Comparison of ENCODE assay signal across 8 cellular contexts in genomic region chr18:48934708-48935432, GRCh38. TPM values are rescaled to one million over a fixed set of nuclear protein-coding genes. Genes with fewer than 3 reads are reported as not detected.
DNase-seq lines count a peak whose midpoint lies in the region; ATAC-seq, FAIRE-seq and TF ChIP-seq lines count a peak whose summit lies in the region.

No MANE protein-coding gene starts in this region.

- no peak for TF ChIP-seq POLR2A in HepG2 (IDR thresholded peaks at IDR 0.05; ENCODE audit: insufficient read depth in 1 of 2, low read depth in 2 of 2, low read length in 2 of 2)

- H3K9ac ChIP-seq in BLaER1 treated with 17β-estradiol and CSF1 and Interleukin-3, amounts not matched to agents 10 nM and 100 nM: peak overlapping the region; percentile 1 to 73 (median 69); a peak in 20 of 22 replicates
- H3K9ac ChIP-seq in HepG2 (ENCODE audit: insufficient read depth, low read depth, low read length): peak overlapping the region; percentile 1; the same call in 1 of the 2 replicates

- no peak for FAIRE-seq in HepG2 (lab: Jason Lieb, UNC)

- H3K4me1 Mint-ChIP-seq in activated naive CD8-positive, alpha-beta T cell (ENCODE audit: low read depth): peaks cover 86% of the 10 kb centered on the region

- H3K4me2 ChIP-seq in BLaER1 treated with 17β-estradiol and CSF1 and Interleukin-3, amounts not matched to agents 10 nM and 100 nM: peak overlapping the region; percentile 80 to 99 (median 95)
- H3K4me2 ChIP-seq in HepG2 (ENCODE audit: low read depth, low read length): no peak overlapping the region

- TF ChIP-seq EP300 in HepG2 (IDR thresholded peaks at IDR 0.05; ENCODE audit: low read depth in 2 of 2, low read length in 2 of 2) (no peak), HepG2 (CRISPR knock-in tag; IDR thresholded peaks at IDR 0.05; ENCODE audit: borderline replicate concordance) (no peak)

- H3K4me1 ChIP-seq in BLaER1 treated with 17β-estradiol and CSF1 and Interleukin-3, amounts not matched to agents 10 nM and 100 nM: peaks cover 95 to 100% (median 98%) of the 10 kb centered on the region in 10 experiments
- H3K4me1 ChIP-seq in HepG2 (ENCODE audit: insufficient read depth, low read length) (peaks cover 97% of the 10 kb centered on the region), upper lobe of right lung (peaks cover 93% of the 10 kb centered on the region)

- no peaks in the 10 kb centered on the region for H3K27me3 ChIP-seq in BLaER1 treated with 17β-estradiol and CSF1 and Interleukin-3, amounts not matched to agents 10 nM and 100 nM
- H3K27me3 ChIP-seq in HepG2 (ENCODE audit: control insufficient read depth in 1 of 2, insufficient read depth in 2 of 2, low read length in 2 of 2) (no peaks in the 10 kb centered on the region), upper lobe of right lung (no peaks in the 10 kb centered on the region)

- H4K20me1 ChIP-seq in BLaER1 treated with 17β-estradiol and CSF1 and Interleukin-3, amounts not matched to agents 10 nM and 100 nM: peaks cover 6 to 96% (median 81%) of the 10 kb centered on the region in 11 experiments; a peak in 18 of 22 replicates
- H4K20me1 ChIP-seq in HepG2 (ENCODE audit: insufficient read depth, low read length): peaks cover 72% of the 10 kb centered on the region

- in situ Hi-C loops in HepG2 (cut with HindIII; ENCODE audit: extremely low pct_ligation_motif_present, low pct_unique_long_range_greater_than_20kb): no loop called here

- H3K4me3 ChIP-seq in BLaER1 treated with 17β-estradiol and CSF1 and Interleukin-3, amounts not matched to agents 10 nM and 100 nM: peak overlapping the region; percentile 4 to 60 (median 40); a peak in 14 of 20 replicates
- H3K4me3 ChIP-seq in HepG2 (replicated peaks in 1 of 3; ENCODE audit: insufficient read depth in 1 of 3, low read depth in 2 of 3, low read length in 3 of 3) (no peak overlapping the region), upper lobe of right lung (peak overlapping the region; percentile 29)

- peak overlapping the region; percentile 25 to 82 (median 77); a peak in 20 of 22 replicates for H3K27ac ChIP-seq in BLaER1 treated with 17β-estradiol and CSF1 and Interleukin-3, amounts not matched to agents 10 nM and 100 nM
- no peak overlapping the region for H3K27ac ChIP-seq in HepG2 (ENCODE audit: extremely low read length, insufficient read depth, low read length)
- H3K27ac ChIP-seq in upper lobe of right lung: peak overlapping the region; percentile 74

- no TSS peak for BruUV-seq in HepG2 (replicated peaks; lab: Mats Ljungman, UMichigan)

- ATAC-seq in GM19328 (IDR thresholded peaks at IDR 0.05; ENCODE audit: unreplicated experiment) (peak; percentile 57), HG03575 (IDR thresholded peaks at IDR 0.05; ENCODE audit: extremely low read depth, insufficient number of reproducible peaks, low FRiP score, unreplicated experiment) (peak; percentile 34), HepG2 (no peak), upper lobe of right lung (peak; percentile 23)

- DNase-seq in HepG2 (ENCODE audit: low spot score) (no peak), upper lobe of right lung (peak; percentile 65), NCI-H524 (lab: John Stamatoyannopoulos, UW) (no peak)
- no peak for DNase-seq in stimulated activated CD4-positive, alpha-beta T cell treated with anti-CD3 and anti-CD28 coated beads, Interleukin-4, amount 100 ng/mL, for 24 hours

- 86% methylated on average over 12 of the region's 14 CpGs for WGBS in HepG2 (ENCODE audit: low lambda C conversion rate)

- TF ChIP-seq RAD21 in HepG2 (CRISPR knock-in tag; IDR thresholded peaks at IDR 0.05): no peak

- peaks cover 92% of the 10 kb centered on the region for H3K79me2 ChIP-seq in HepG2 (ENCODE audit: insufficient read depth, low read length)

- no peaks in the 10 kb centered on the region for H3K9me3 ChIP-seq in BLaER1 treated with 17β-estradiol and CSF1 and Interleukin-3, amounts not matched to agents 10 nM and 100 nM (replicated peaks in 1 of 11)
- H3K9me3 ChIP-seq in HepG2 (ENCODE audit: low read length): no peaks in the 10 kb centered on the region
- no peaks in the 10 kb centered on the region for H3K9me3 ChIP-seq in upper lobe of right lung

- TF ChIP-seq CTCF in HepG2 (CRISPR knock-in tag; IDR thresholded peaks at IDR 0.05) (no peak), upper lobe of right lung (IDR thresholded peaks at IDR 0.05) (no peak)

- peaks cover 3% of the 10 kb centered on the region for H3K36me3 Mint-ChIP-seq in activated naive CD8-positive, alpha-beta T cell

- H3K27me3 Mint-ChIP-seq in activated naive CD8-positive, alpha-beta T cell: no peaks in the 10 kb centered on the region

- peak overlapping the region; percentile 89 for H3K27ac Mint-ChIP-seq in activated naive CD8-positive, alpha-beta T cell

- H2AFZ ChIP-seq in HepG2 (ENCODE audit: low read length): no peak overlapping the region

- intact Hi-C loops in HepG2 (cut with micrococcal nuclease; ENCODE audit: unreplicated experiment) (no loop called here), upper lobe of right lung (cut with DNase I) (no loop called here)

- POLR2A ChIA-PET in HepG2 (lab: Yijun Ruan, JAX): interaction anchor here (0.9 to 1.2 kb wide), 2 partner anchors 13 to 32 kb away, joined by 4 read pairs; no protein-coding TSS in a partner anchor

- CTCF ChIA-PET in HepG2 (lab: Yijun Ruan, JAX; ENCODE audit: low intra/inter-chr PET ratio, low total read pairs): no interaction called here

- H3K4me3 Mint-ChIP-seq in activated naive CD8-positive, alpha-beta T cell: peak overlapping the region; percentile 33

- H3K36me3 ChIP-seq in BLaER1 treated with 17β-estradiol and CSF1 and Interleukin-3, amounts not matched to agents 10 nM and 100 nM: peaks cover 0 to 31% (median 5%) of the 10 kb centered on the region in 11 experiments; a peak in 8 of 22 replicates
- H3K36me3 ChIP-seq in HepG2 (replicated peaks in 1 of 2; ENCODE audit: control insufficient read depth in 1 of 2, insufficient read depth in 2 of 2, low read length in 2 of 2) (peaks cover 10 to 47% of the 10 kb centered on the region in 2 experiments; a peak in 4 of 5 replicates), upper lobe of right lung (peaks cover 16% of the 10 kb centered on the region)

- H3K9me3 Mint-ChIP-seq in activated naive CD8-positive, alpha-beta T cell (ENCODE audit: low read depth): no peaks in the 10 kb centered on the region

TF ChIP-seq in HepG2, 621 proteins besides CTCF, POLR2A, EP300 and RAD21 (continues in another document):
- TF ChIP-seq SP5 (CRISPR knock-in tag; IDR thresholded peaks at IDR 0.05; ENCODE audit: borderline replicate concordance, low read depth) (no peak), ZNF468 (CRISPR knock-in tag; IDR thresholded peaks at IDR 0.05) (no peak), GTF3A (CRISPR knock-in tag; conservative IDR thresholded peaks at IDR 0.05) (no peak), GABPA (IDR thresholded peaks at IDR 0.05; ENCODE audit: low read depth, low read length) (no peak), GABPA (CRISPR knock-in tag; IDR thresholded peaks at IDR 0.05; ENCODE audit: low read depth) (peak; percentile 59; the same call in 1 of the 2 replicates), CEBPG (CRISPR knock-in tag; IDR thresholded peaks at IDR 0.05) (peak; percentile 42)

RNA-seq across cellular contexts. Expression of gene SMAD7, which starts 15.9 kb away (rescaled TPM):
- total RNA-seq in HepG2 (2016; rRNA removed; fragmentation: Illumina TruSeq; extraction: Trizol) (18.7 and 24.7 TPM in 2 replicates), upper lobe of right lung (68.9 TPM)
- total RNA-seq in HepG2 (2016; cell fraction: cytosol; rRNA removed; fragmentation: Illumina TruSeq; extraction: Trizol; ENCODE audit: low read depth): 3.3 TPM in 2 replicates
- total RNA-seq in HepG2 (2016; cell fraction: insoluble cytoplasmic fraction; rRNA removed; fragmentation: Illumina TruSeq; extraction: Trizol): 17.7 and 26.0 TPM in 2 replicates
- total RNA-seq in HepG2 (2016; cell fraction: membrane; rRNA removed; fragmentation: Illumina TruSeq; extraction: Trizol): 12.5 and 14.2 TPM in 2 replicates
- total RNA-seq in HepG2 (2016; cell fraction: nucleus; rRNA removed; fragmentation: Illumina TruSeq; extraction: Trizol): 22.7 and 23.8 TPM in 2 replicates
- polyA plus RNA-seq in HepG2 (2011; rRNA removed): 15.8 and 17.4 TPM in 2 replicates
- 15.1 and 16.9 TPM in 2 replicates for polyA plus RNA-seq in HepG2 (2011; cell fraction: cytosol; rRNA removed)
- 16.5 and 25.6 TPM in 2 replicates for polyA plus RNA-seq in HepG2 (2011; cell fraction: nucleus; rRNA removed)
- 5.6 and 8.5 TPM in 2 replicates for polyA plus RNA-seq in HepG2 (2012)
- polyA plus RNA-seq in HepG2 (2016; cell fraction: cytosol; fragmentation: Illumina TruSeq; extraction: Trizol; ENCODE audit: low read depth): 1.4 and 2.1 TPM in 2 replicates
- 15.7 and 17.1 TPM in 2 replicates for polyA plus RNA-seq in HepG2 (2016; cell fraction: insoluble cytoplasmic fraction; fragmentation: Illumina TruSeq; extraction: Trizol; ENCODE audit: low read depth)
- 4.9 TPM in 2 replicates for polyA plus RNA-seq in HepG2 (2016; cell fraction: membrane; fragmentation: Illumina TruSeq; extraction: Trizol; ENCODE audit: low read depth)
- 40.0 and 43.9 TPM in 2 replicates for polyA plus RNA-seq in HepG2 (2016; cell fraction: nucleus; fragmentation: Illumina TruSeq; extraction: Trizol; ENCODE audit: insufficient read depth, low read depth)
- 38.7 and 47.8 TPM in 2 replicates for polyA minus RNA-seq in HepG2 (2011; rRNA and poly(A)+ RNA removed; ENCODE audit: low replicate concordance)
- 11.5 and 17.8 TPM in 2 replicates for polyA minus RNA-seq in HepG2 (2011; cell fraction: cytosol; rRNA and poly(A)+ RNA removed)
- polyA minus RNA-seq in HepG2 (2011; cell fraction: nucleus; rRNA and poly(A)+ RNA removed): 14.8 and 26.3 TPM in 2 replicates

Comparison
In these comparisons a context has a peak if more than half of its experiments do, and no peak if none do; other contexts are left out.
1. H3K4me3 ChIP-seq: peak in BLaER1 treated with 17β-estradiol and CSF1 and Interleukin-3, amounts not matched to agents 10 nM and 100 nM (10 of 10) and upper lobe of right lung (single experiment); none in HepG2 (0 of 3).